ENCODE assay signal across 8 cellular contexts in genomic region chr6:52285174-52286068, GRCh38. TPM values are rescaled to one million over a fixed set of nuclear protein-coding genes. Genes with fewer than 3 reads are reported as not detected.
DNase-seq lines count a peak whose midpoint lies in the region; FAIRE-seq and TF ChIP-seq lines count a peak whose summit lies in the region.

No MANE protein-coding gene starts in this region.

- H3K9me3 ChIP-seq in HEK293 (ENCODE audit: control insufficient read depth, insufficient read depth, low read depth, low read length), result no peaks in the 10 kb centered on the region
- H3K9me3 ChIP-seq in small intestine (ENCODE audit: control insufficient read depth, low read depth), result no peaks in the 10 kb centered on the region

- no peaks in the 10 kb centered on the region for H3K27me3 ChIP-seq in small intestine (ENCODE audit: control insufficient read depth in 2 of 2, insufficient read depth in 2 of 2, low read length in 2 of 2)

- WGBS in small intestine, 3 donors, result 6 to 11% (median 11%) methylated on average over 13 of the region's 13 CpGs

- no peak for FAIRE-seq in small intestine (lab: Jason Lieb, UNC)

- H3K4me1 Mint-ChIP-seq in T-helper 2 cell treated with Interferon-gamma antibody and Interleukin-4, amounts not matched to agents 5 μg/mL and 100 μg/mL, for 36 hours (ENCODE audit: low read depth), result peaks cover 36% of the 10 kb centered on the region

- POLR2A ChIA-PET in HEK293 (lab: Yijun Ruan, JAX), result interaction anchor here (0.7 to 2.8 kb wide), 25 partner anchors 9 to 780 kb away, joined by 3 to 28 read pairs (median 4); partner anchors contain the start of genes EFHC1, FBXO9 and PAQR8

- H3K27me3 Mint-ChIP-seq in T-helper 2 cell treated with Interferon-gamma antibody and Interleukin-4, amounts not matched to agents 5 μg/mL and 100 μg/mL, for 36 hours (ENCODE audit: low read depth), result no peaks in the 10 kb centered on the region

- no peak overlapping the region for H3K27ac Mint-ChIP-seq in T-helper 2 cell treated with Interferon-gamma antibody and Interleukin-4, amounts not matched to agents 5 μg/mL and 100 μg/mL, for 36 hours

- H3K36me3 ChIP-seq in HEK293 (ENCODE audit: control insufficient read depth in 2 of 2, insufficient read depth in 1 of 2, low read length in 2 of 2), result peaks cover 23 to 32% of the 10 kb centered on the region in 2 experiments
- peaks cover 0 to 4% of the 10 kb centered on the region in 2 donors for H3K36me3 ChIP-seq in small intestine (ENCODE audit: control insufficient read depth in 2 of 2, insufficient read depth in 2 of 2, low read length in 2 of 2)

- H3K4me1 ChIP-seq in HEK293 (ENCODE audit: control insufficient read depth, insufficient read depth, low read length) (peaks cover 6% of the 10 kb centered on the region; the same call in 1 of the 2 replicates), small intestine (ENCODE audit: control insufficient read depth in 2 of 2, insufficient read depth in 1 of 2, low read depth in 1 of 2, low read length in 1 of 2) (no peaks in the 10 kb centered on the region)

- 0 out of 2 replicates have a peak, but pooled peaks have one; percentile 31 for TF ChIP-seq CTCF in HEK293 (tag by site-specific recombination; IDR thresholded peaks at IDR 0.05)

- no peak overlapping the region for H3K4me3 Mint-ChIP-seq in T-helper 2 cell treated with Interferon-gamma antibody and Interleukin-4, amounts not matched to agents 5 μg/mL and 100 μg/mL, for 36 hours

- peaks cover 30% of the 10 kb centered on the region for H3K36me3 Mint-ChIP-seq in T-helper 2 cell treated with Interferon-gamma antibody and Interleukin-4, amounts not matched to agents 5 μg/mL and 100 μg/mL, for 36 hours (ENCODE audit: low read depth)

- H3K27ac ChIP-seq in HEK293 (ENCODE audit: extremely low read depth, low read depth, low read length) (peak overlapping the region; percentile 6; the same call in 1 of the 2 replicates), small intestine (ENCODE audit: low read depth in 1 of 2, low read length in 1 of 2) (peak overlapping the region; percentile 16 to 82)

- H3K4me3 ChIP-seq in HEK293 (ENCODE audit: low read depth, low read length) (peak overlapping the region; percentile 37), small intestine (ENCODE audit: low read depth in 1 of 2, low read length in 2 of 2) (no peak overlapping the region)

- no peaks in the 10 kb centered on the region for H3K9me3 Mint-ChIP-seq in T-helper 2 cell treated with Interferon-gamma antibody and Interleukin-4, amounts not matched to agents 5 μg/mL and 100 μg/mL, for 36 hours

- peak; percentile 45 for DNase-seq in Ammon's horn (ENCODE audit: low spot score)
- DNase-seq in SK-N-DZ (ENCODE audit: low spot score), result peak; percentile 72
- peak; percentile 52 for DNase-seq in germinal center (ENCODE audit: low spot score)
- DNase-seq in small intestine, result no peak
- no peak for DNase-seq in GF-D8 (lab: John Stamatoyannopoulos, UW)
- no peak for DNase-seq in T-helper 2 cell treated with Interferon-gamma antibody and Interleukin-4, amounts not matched to agents 5 μg/mL and 100 μg/mL, for 36 hours (ENCODE audit: low spot score)
- DNase-seq in HK-2 (ENCODE audit: unreplicated experiment), result no peak

- CTCF ChIA-PET in HEK293 (lab: Yijun Ruan, JAX), result interaction anchor here (0.6 to 8.2 kb wide), 50 partner anchors 9 to 1690 kb away, joined by 3 to 202 read pairs (median 4); partner anchors contain the start of genes PAQR8 and PKHD1

TF ChIP-seq in HEK293, 187 proteins besides CTCF, POLR2A, EP300 and RAD21 (continues in another document):
- TF ChIP-seq ZNF600 (tag by site-specific recombination; IDR thresholded peaks at IDR 0.05) (no peak), ZSCAN30 (tag by site-specific recombination; IDR thresholded peaks at IDR 0.05) (peak; percentile 39; the same call in 1 of the 2 replicates), ZNF629 (tag by site-specific recombination; IDR thresholded peaks at IDR 0.05) (no peak), ZNF610 (tag by site-specific recombination; IDR thresholded peaks at IDR 0.05; ENCODE audit: borderline replicate concordance) (no peak), ZNF654 (tag by site-specific recombination; IDR thresholded peaks at IDR 0.05; ENCODE audit: low read depth) (peak; percentile 28; the same call in 1 of the 2 replicates), ZNF510 (tag by site-specific recombination; IDR thresholded peaks at IDR 0.05; ENCODE audit: insufficient replicate concordance) (peak; percentile 7), ELK4 (IDR thresholded peaks at IDR 0.05; ENCODE audit: borderline replicate concordance, low read depth, low read length) (no peak), ZNF366 (tag by site-specific recombination; conservative IDR thresholded peaks at IDR 0.05) (no peak), ZBTB20 (tag by site-specific recombination; IDR thresholded peaks at IDR 0.05) (no peak; the same call in 1 of the 2 replicates), ZBTB48 (tag by site-specific recombination; IDR thresholded peaks at IDR 0.05) (no peak), REPIN1 (tag by site-specific recombination; IDR thresholded peaks at IDR 0.05; ENCODE audit: low read depth) (no peak), ZNF274 (IDR thresholded peaks at IDR 0.05; ENCODE audit: low read length) (no peak), ZNF274 (tag by site-specific recombination; IDR thresholded peaks at IDR 0.05; ENCODE audit: borderline replicate concordance) (no peak), ZNF10 (tag by site-specific recombination; IDR thresholded peaks at IDR 0.05) (peak; percentile 48; the same call in 1 of the 2 replicates), ZNF26 (tag by site-specific recombination; IDR thresholded peaks at IDR 0.05) (no peak), ZNF292 (tag by site-specific recombination; IDR thresholded peaks at IDR 0.05; ENCODE audit: borderline replicate concordance, low read depth) (no peak), ZNF19 (tag by site-specific recombination; IDR thresholded peaks at IDR 0.05; ENCODE audit: low read depth) (no peak)
- TF ChIP-seq, protein P1, sequence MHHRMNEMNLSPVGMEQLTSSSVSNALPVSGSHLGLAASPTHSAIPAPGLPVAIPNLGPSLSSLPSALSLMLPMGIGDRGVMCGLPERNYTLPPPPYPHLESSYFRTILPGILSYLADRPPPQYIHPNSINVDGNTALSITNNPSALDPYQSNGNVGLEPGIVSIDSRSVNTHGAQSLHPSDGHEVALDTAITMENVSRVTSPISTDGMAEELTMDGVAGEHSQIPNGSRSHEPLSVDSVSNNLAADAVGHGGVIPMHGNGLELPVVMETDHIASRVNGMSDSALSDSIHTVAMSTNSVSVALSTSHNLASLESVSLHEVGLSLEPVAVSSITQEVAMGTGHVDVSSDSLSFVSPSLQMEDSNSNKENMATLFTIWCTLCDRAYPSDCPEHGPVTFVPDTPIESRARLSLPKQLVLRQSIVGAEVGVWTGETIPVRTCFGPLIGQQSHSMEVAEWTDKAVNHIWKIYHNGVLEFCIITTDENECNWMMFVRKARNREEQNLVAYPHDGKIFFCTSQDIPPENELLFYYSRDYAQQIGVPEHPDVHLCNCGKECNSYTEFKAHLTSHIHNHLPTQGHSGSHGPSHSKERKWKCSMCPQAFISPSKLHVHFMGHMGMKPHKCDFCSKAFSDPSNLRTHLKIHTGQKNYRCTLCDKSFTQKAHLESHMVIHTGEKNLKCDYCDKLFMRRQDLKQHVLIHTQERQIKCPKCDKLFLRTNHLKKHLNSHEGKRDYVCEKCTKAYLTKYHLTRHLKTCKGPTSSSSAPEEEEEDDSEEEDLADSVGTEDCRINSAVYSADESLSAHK (tag by site-specific recombination; IDR thresholded peaks at IDR 0.05), result 0 out of 2 replicates have a peak, but pooled peaks have one; percentile 10
- TF ChIP-seq, protein P2, sequence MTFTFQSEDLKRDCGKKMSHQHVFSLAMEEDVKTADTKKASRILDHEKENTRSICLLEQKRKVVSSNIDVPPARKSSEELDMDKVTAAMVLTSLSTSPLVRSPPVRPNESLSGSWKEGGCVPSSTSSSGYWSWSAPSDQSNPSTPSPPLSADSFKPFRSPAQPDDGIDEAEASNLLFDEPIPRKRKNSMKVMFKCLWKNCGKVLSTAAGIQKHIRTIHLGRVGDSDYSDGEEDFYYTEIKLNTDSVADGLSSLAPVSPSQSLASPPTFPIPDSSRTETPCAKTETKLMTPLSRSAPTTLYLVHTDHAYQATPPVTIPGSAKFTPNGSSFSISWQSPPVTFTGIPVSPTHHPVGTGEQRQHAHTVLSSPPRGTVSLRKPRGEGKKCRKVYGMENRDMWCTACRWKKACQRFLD (tag by site-specific recombination; IDR thresholded peaks at IDR 0.05), result no peak

RNA-seq across cellular contexts. Expression of gene MCM3, which starts 0.9 kb away (rescaled TPM):
- 370 and 414 TPM in 2 replicates for polyA plus RNA-seq in SK-N-DZ (2014; cell fraction: cytosol; rRNA removed)
- 408 TPM in 2 replicates for polyA plus RNA-seq in SK-N-DZ (2014; cell fraction: nucleus; rRNA removed)
- 10 to 100 TPM in 2 of 3 donors, 1 to 10 TPM in 1; 9.4 to 46.8 (median 11.1) TPM for polyA plus RNA-seq in small intestine

RNA-seq across cellular contexts. Expression of gene IL17F, which starts 41.1 kb away (rescaled TPM):
- not detected in 2 replicates for polyA plus RNA-seq in SK-N-DZ (2014; cell fraction: cytosol; rRNA removed)
- not detected in 2 replicates for polyA plus RNA-seq in SK-N-DZ (2014; cell fraction: nucleus; rRNA removed)
- not detected for polyA plus RNA-seq in small intestine

Comparison
In these comparisons a context has a peak if more than half of its experiments do, and no peak if none do; other contexts are left out.
1. DNase-seq: peak in Ammon's horn (single experiment), SK-N-DZ (single experiment) and germinal center (single experiment); none in small intestine (single experiment), GF-D8 (single experiment), T-helper 2 cell treated with Interferon-gamma antibody and Interleukin-4, amounts not matched to agents 5 μg/mL and 100 μg/mL, for 36 hours (single experiment) and HK-2 (single experiment).